In genomic region chr5:58412932-58413331, GRCh38 we compare ENCODE assay signal across 17 cellular contexts. TPM values are rescaled to one million over a fixed set of nuclear protein-coding genes. Genes with fewer than 3 reads are reported as not detected.
A peak's percentile ranks its signal among the peaks of the same experiment; 100 is the strongest.
DNase-seq lines count a peak whose midpoint lies in the region; ATAC-seq and TF ChIP-seq lines count a peak whose summit lies in the region.
"Had no signal": no experiment of that assay in that cellular context is flagged by ENCODE, and none has a peak within 500 bp of the region (broad histone marks: within the 10 kb centered on the region; RNA-seq: fewer than 3 reads in every experiment).

No MANE protein-coding gene starts in this region.

- no peaks in the 10 kb centered on the region for H4K20me1 ChIP-seq in SK-N-SH (ENCODE audit: insufficient read depth)
- H4K20me1 ChIP-seq: BLaER1 treated with 17β-estradiol and CSF1 and Interleukin-3, amounts not matched to agents 10 nM and 100 nM had no signal

- peaks cover 2 to 13% of the 10 kb centered on the region in 2 experiments; a peak in 3 of 4 replicates for H3K4me1 ChIP-seq in SK-N-SH (ENCODE audit: control insufficient read depth in 1 of 2, insufficient read depth in 2 of 2, low read depth in 1 of 2, low read length in 1 of 2)

- ATAC-seq in left lobe of liver (no peak), GM18498 (IDR thresholded peaks at IDR 0.05; ENCODE audit: unreplicated experiment) (no peak)
- ATAC-seq: CD8-positive, alpha-beta T cell had no signal

- H3K36me3 ChIP-seq in SK-N-SH (replicated peaks in 1 of 2; ENCODE audit: control insufficient read depth in 1 of 2, insufficient read depth in 2 of 2, low read length in 1 of 2) (no peaks in the 10 kb centered on the region), kidney epithelial cell (ENCODE audit: control insufficient read depth, insufficient read depth, low read length) (no peaks in the 10 kb centered on the region)
- H3K36me3 ChIP-seq: BLaER1 treated with 17β-estradiol and CSF1 and Interleukin-3, amounts not matched to agents 10 nM and 100 nM had no signal

- no peaks in the 10 kb centered on the region for H3K27me3 ChIP-seq in SK-N-SH (ENCODE audit: insufficient read depth)
- H3K27me3 ChIP-seq in kidney epithelial cell (ENCODE audit: control insufficient read depth, insufficient read depth, low read length): no peaks in the 10 kb centered on the region
- H3K27me3 ChIP-seq: BLaER1 treated with 17β-estradiol and CSF1 and Interleukin-3, amounts not matched to agents 10 nM and 100 nM had no signal

- TF ChIP-seq CTCF in SK-N-SH (IDR thresholded peaks at IDR 0.05) (no peak), kidney epithelial cell (IDR thresholded peaks at IDR 0.05; ENCODE audit: insufficient read depth, low read length, poor library complexity, severe bottlenecking) (no peak)

- DNase-seq in A172 (ENCODE audit: low spot score) (peak; percentile 10), EL (peak; percentile 18), SK-N-SH (peak; percentile 1), kidney epithelial cell (ENCODE audit: low read depth) (peak; percentile 7), putamen (ENCODE audit: low spot score) (no peak), left lobe of liver (ENCODE audit: low spot score) (no peak)
- DNase-seq: Calu3; CD8-positive, alpha-beta T cell; H9; IMR-90; NCI-H1417 treated with DMSO at 0.1 percent for 48 hours; NCI-H2029; NCI-H82 had no signal

- H3K9me2 ChIP-seq in SK-N-SH: no peaks in the 10 kb centered on the region

- no peaks in the 10 kb centered on the region for H3K79me2 ChIP-seq in SK-N-SH (ENCODE audit: insufficient read depth)

- H2AFZ ChIP-seq in SK-N-SH (ENCODE audit: low read depth): no peak overlapping the region

- POLR2A ChIA-PET in SK-N-SH (lab: Yijun Ruan, JAX): no interaction called here

- no peaks in the 10 kb centered on the region for H3F3A ChIP-seq in SK-N-SH (replicated peaks; ENCODE audit: insufficient read depth)

- CTCF ChIA-PET in SK-N-SH (lab: Yijun Ruan, JAX): no interaction called here

- no peak overlapping the region for H3K4me2 ChIP-seq in SK-N-SH

- no peak for TF ChIP-seq RAD21 in SK-N-SH (IDR thresholded peaks at IDR 0.05; ENCODE audit: low read length)

- no peak overlapping the region for H3K4me3 ChIP-seq in SK-N-SH (ENCODE audit: low read depth in 2 of 2, low read length in 1 of 2)
- no peak overlapping the region for H3K4me3 ChIP-seq in kidney epithelial cell (ENCODE audit: low read depth, low read length)
- H3K4me3 ChIP-seq: BLaER1 treated with 17β-estradiol and CSF1 and Interleukin-3, amounts not matched to agents 10 nM and 100 nM had no signal

- no peak overlapping the region for H3K9ac ChIP-seq in SK-N-SH
- H3K9ac ChIP-seq: BLaER1 treated with 17β-estradiol and CSF1 and Interleukin-3, amounts not matched to agents 10 nM and 100 nM had no signal

- 52% methylated on average over 1 of the region's 1 CpG for WGBS in SK-N-SH (ENCODE audit: low lambda C conversion rate)

- no peak for TF ChIP-seq EP300 in SK-N-SH (IDR thresholded peaks at IDR 0.05; ENCODE audit: borderline replicate concordance in 1 of 2, low read depth in 1 of 2, low read length in 1 of 2)

- H3K9me3 ChIP-seq in SK-N-SH: no peaks in the 10 kb centered on the region
- H3K9me3 ChIP-seq: BLaER1 treated with 17β-estradiol and CSF1 and Interleukin-3, amounts not matched to agents 10 nM and 100 nM had no signal

- H3K27ac ChIP-seq in SK-N-SH (ENCODE audit: low read depth in 2 of 2, low read length in 1 of 2): no peak overlapping the region
- H3K27ac ChIP-seq: BLaER1 treated with 17β-estradiol and CSF1 and Interleukin-3, amounts not matched to agents 10 nM and 100 nM; HL-60; RWPE1 had no signal

TF ChIP-seq in SK-N-SH, 30 proteins besides CTCF, POLR2A, EP300 and RAD21:
- TF ChIP-seq FOXM1 (IDR thresholded peaks at IDR 0.05; ENCODE audit: low read depth) (no peak), RXRA (IDR thresholded peaks at IDR 0.05; ENCODE audit: borderline replicate concordance, low read depth) (no peak), GATA2 (CRISPR knock-in tag; IDR thresholded peaks at IDR 0.05) (no peak), SMC3 (IDR thresholded peaks at IDR 0.05; ENCODE audit: low read depth, low read length) (no peak), MAX (IDR thresholded peaks at IDR 0.05; ENCODE audit: low read depth) (no peak)

RNA-seq across cellular contexts. Expression of gene PLK2, which starts 47.0 kb away (rescaled TPM):
- 381 and 541 TPM in 2 replicates for total RNA-seq in A172 (2014; rRNA removed; shearing (Covaris generic))
- polyA plus RNA-seq in SK-N-SH (2012; rRNA removed): 157 and 225 TPM in 2 replicates
- 138 and 149 TPM in 2 replicates for polyA plus RNA-seq in SK-N-SH (2012; cell fraction: cytosol; rRNA removed)
- 480 and 571 TPM in 2 replicates for polyA plus RNA-seq in SK-N-SH (2012; cell fraction: nucleus; rRNA removed)
- total RNA-seq in kidney epithelial cell: 245 and 343 TPM in 2 replicates
- total RNA-seq in left lobe of liver: 12.3 TPM

Comparison
In these comparisons a context has a peak if more than half of its experiments do, and no peak if none do; other contexts are left out.
1. DNase-seq: peak in A172 (single experiment), EL (single experiment), SK-N-SH (single experiment) and kidney epithelial cell (single experiment); none in putamen (single experiment) and left lobe of liver (single experiment).
2. RNA of gene PLK2, which starts 47.0 kb away (total RNA-seq): 381 to 541 TPM in A172 and 245 to 343 TPM in kidney epithelial cell; 12.3 TPM in left lobe of liver (single experiment); every median in the first group is over 10 times any median in the second.